1 cellular context compared by ENCODE assay signal in the genomic region with DNA sequence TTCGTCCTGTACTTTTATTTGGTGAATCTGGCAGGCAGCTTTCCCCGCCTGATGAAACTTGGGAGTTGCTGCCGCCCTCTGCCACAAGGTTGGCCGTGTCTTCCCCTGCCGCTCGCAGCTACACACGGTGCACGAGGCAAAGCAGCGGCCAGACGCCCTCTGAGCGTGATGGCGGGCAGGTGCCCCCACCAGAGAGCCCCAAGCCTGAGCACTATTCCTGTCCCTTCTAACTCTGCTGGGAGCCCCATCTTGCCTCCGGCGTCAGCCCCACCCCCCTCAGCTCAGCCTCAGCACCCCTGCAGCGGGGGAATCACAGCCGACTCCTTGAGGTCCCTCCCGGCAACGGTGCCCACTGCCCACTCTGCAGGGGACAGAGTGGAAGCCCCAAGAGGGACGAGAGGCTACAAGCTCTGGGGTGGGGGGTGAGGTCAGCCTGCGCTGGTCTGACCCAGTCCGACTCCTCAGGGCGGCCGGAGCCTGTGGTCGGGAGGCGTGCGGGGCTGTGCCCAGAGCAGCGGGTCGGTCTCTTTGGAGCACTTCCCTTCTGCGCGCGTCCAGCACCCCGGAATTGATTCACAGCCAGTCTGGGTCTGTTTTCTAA.
TF ChIP-seq lines count a peak whose summit lies in the region.

No MANE protein-coding gene starts in this region.

TF ChIP-seq in K562, 482 proteins besides CTCF, POLR2A, EP300 and RAD21 (continued from another document):
- TF ChIP-seq HDAC1 (IDR thresholded peaks at IDR 0.05) (no peak), ZFX (CRISPR knock-in tag; IDR thresholded peaks at IDR 0.05) (no peak), RBM15 (IDR thresholded peaks at IDR 0.05; ENCODE audit: insufficient read depth, low read length) (no peak), SAP30 (IDR thresholded peaks at IDR 0.05; ENCODE audit: borderline replicate concordance, insufficient read depth, low read depth, low read length, poor library complexity, severe bottlenecking) (no peak), ZBTB34 (CRISPR knock-in tag; IDR thresholded peaks at IDR 0.05) (no peak)
